In genomic region chrX:15644560-15644872, GRCh38 we compare ENCODE assay signal across 24 cellular contexts. TPM values are rescaled to one million over a fixed set of nuclear protein-coding genes. Genes with fewer than 3 reads are reported as not detected.
DNase-seq lines count a peak whose midpoint lies in the region; ATAC-seq, FAIRE-seq and TF ChIP-seq lines count a peak whose summit lies in the region.
"Had no signal": no experiment of that assay in that cellular context is flagged by ENCODE, and none has a peak within 500 bp of the region (broad histone marks: within the 10 kb centered on the region; RNA-seq: fewer than 3 reads in every experiment).

No MANE protein-coding gene starts in this region.

- no peak overlapping the region for H3K4me3 ChIP-seq in breast epithelium
- no peak overlapping the region for H3K4me3 ChIP-seq in A549
- H3K4me3 ChIP-seq in K562, result no peak overlapping the region
- H3K4me3 ChIP-seq: GM23248, HAP-1 had no signal

- H3K79me2 ChIP-seq in K562 (ENCODE audit: control insufficient read depth, insufficient read depth, low read length), result no peaks in the 10 kb centered on the region

- TF ChIP-seq CTCF in MCF 10A (IDR thresholded peaks at IDR 0.05; ENCODE audit: unreplicated experiment), result no peak
- no peak for TF ChIP-seq CTCF in breast epithelium (IDR thresholded peaks at IDR 0.05)
- no peak for TF ChIP-seq CTCF in A549 (IDR thresholded peaks at IDR 0.05)
- no peak for TF ChIP-seq CTCF in K562 (IDR thresholded peaks at IDR 0.05 in 2 of 3, conservative IDR thresholded peaks at IDR 0.05 in 1 of 3; ENCODE audit: insufficient read depth in 2 of 3, low read depth in 1 of 3, low read length in 3 of 3)

- no peak for TF ChIP-seq POLR2A in breast epithelium (IDR thresholded peaks at IDR 0.05)
- TF ChIP-seq POLR2A in A549 (IDR thresholded peaks at IDR 0.05; ENCODE audit: low read length), result no peak
- no peak for TF ChIP-seq POLR2A in K562 (conservative IDR thresholded peaks at IDR 0.05)
- TF ChIP-seq POLR2A in GM12891 (IDR thresholded peaks at IDR 0.05; ENCODE audit: low read depth, low read length), result no peak

- H3K4me3 Mint-ChIP-seq in MCF 10A (ENCODE audit: unreplicated experiment), result no peak overlapping the region
- H3K4me3 Mint-ChIP-seq: HFFc6 had no signal

- H3K9me3 ChIP-seq in breast epithelium, result no peaks in the 10 kb centered on the region
- H3K9me3 ChIP-seq in A549, result no peaks in the 10 kb centered on the region
- H3K9me3 ChIP-seq in K562 (replicated peaks; ENCODE audit: control insufficient read depth, insufficient read depth, low read depth, low read length), result no peaks in the 10 kb centered on the region
- H3K9me3 ChIP-seq: HAP-1 had no signal

- no peak overlapping the region for H3K27ac Mint-ChIP-seq in MCF 10A (ENCODE audit: low read depth, unreplicated experiment)
- H3K27ac Mint-ChIP-seq: CD4-positive, alpha-beta memory T cell; HFFc6 had no signal

- H3K27me3 ChIP-seq in breast epithelium (peaks cover 0 to 61% of the 10 kb centered on the region in 2 donors), K562 (ENCODE audit: control insufficient read depth in 2 of 2, insufficient read depth in 2 of 2, low read length in 2 of 2) (no peaks in the 10 kb centered on the region; a peak in 1 of 5 replicates)

- H3K4me1 ChIP-seq in breast epithelium (no peaks in the 10 kb centered on the region), A549 (no peaks in the 10 kb centered on the region), K562 (replicated peaks in 1 of 2; ENCODE audit: control insufficient read depth in 2 of 2, insufficient read depth in 2 of 2, low read length in 2 of 2) (no peaks in the 10 kb centered on the region)

- H3K36me3 Mint-ChIP-seq in MCF 10A (ENCODE audit: insufficient read depth, unreplicated experiment), result no peaks in the 10 kb centered on the region
- H3K36me3 Mint-ChIP-seq: CD4-positive, alpha-beta memory T cell had no signal

- no peaks in the 10 kb centered on the region for H3K9me1 ChIP-seq in K562 (ENCODE audit: control insufficient read depth, insufficient read depth, low read length)

- ATAC-seq in A549 (no peak), K562 (no peak), GM18517 (IDR thresholded peaks at IDR 0.05; ENCODE audit: unreplicated experiment) (no peak)

- POLR2A ChIA-PET in MCF 10A (lab: Yijun Ruan, JAX) (no interaction called here), A549 (lab: Yijun Ruan, JAX) (no interaction called here), K562 (lab: Yijun Ruan, JAX) (interaction anchor here (0.6 kb wide), 1 partner anchor 13 kb away, joined by 3 read pairs; no protein-coding TSS in a partner anchor)

- H3K4me2 ChIP-seq in A549, result no peak overlapping the region
- no peak overlapping the region for H3K4me2 ChIP-seq in K562 (ENCODE audit: insufficient read depth, low read length)

- H3K36me3 ChIP-seq in breast epithelium (no peaks in the 10 kb centered on the region), K562 (ENCODE audit: control insufficient read depth, insufficient read depth, low read length) (no peaks in the 10 kb centered on the region)
- H3K36me3 ChIP-seq: HAP-1 had no signal

- intact Hi-C loops in MCF 10A (cut with micrococcal nuclease), result no loop called here
- intact Hi-C loops in breast epithelium (cut with DNase I; ENCODE audit: low total_unique reads), result no loop called here
- intact Hi-C loops in K562 (cut with micrococcal nuclease), result loop anchor here (2.0 to 5.0 kb wide), 2 partner anchors 76 to 147 kb away; no protein-coding TSS in a partner anchor

- FAIRE-seq in A549 (lab: Jason Lieb, UNC) (no peak), K562 (lab: Jason Lieb, UNC) (no peak), GM12891 (lab: Jason Lieb, UNC) (no peak)
- FAIRE-seq: GM12892, GM19239, H54 had no signal

- H3K27me3 Mint-ChIP-seq in MCF 10A (ENCODE audit: insufficient read depth, unreplicated experiment), result peaks cover 33% of the 10 kb centered on the region

- WGBS in A549 (ENCODE audit: missing lambda C conversion rate), result 82% methylated on average over 1 of the region's 1 CpG
- 38% methylated on average over 1 of the region's 1 CpG for WGBS in K562 (ENCODE audit: insufficient coverage, low coverage, missing lambda C conversion rate)

- no peak for TF ChIP-seq RAD21 in A549 (conservative IDR thresholded peaks at IDR 0.05 in 1 of 2, IDR thresholded peaks at IDR 0.05 in 1 of 2)
- no peak for TF ChIP-seq RAD21 in K562 (CRISPR knock-in tag; conservative IDR thresholded peaks at IDR 0.05 in 1 of 2, IDR thresholded peaks at IDR 0.05 in 1 of 2)

- H4K20me1 ChIP-seq in K562 (replicated peaks; ENCODE audit: control insufficient read depth, insufficient read depth, low read length), result no peaks in the 10 kb centered on the region

- no TSS peak for BruUV-seq in MCF 10A (replicated peaks; lab: Mats Ljungman, UMichigan)
- BruUV-seq in K562 (replicated peaks; lab: Mats Ljungman, UMichigan), result no TSS peak

- DNase-seq in MCF 10A (ENCODE audit: unreplicated experiment) (peak; percentile 11), breast epithelium (ENCODE audit: low spot score in 2 of 2) (no peak), A549 (ENCODE audit: low read depth in 1 of 2, low spot score in 1 of 2) (no peak), KBM-7 (peak; percentile 7), K562 (ENCODE audit: extremely low read depth in 1 of 4, low spot score in 3 of 4) (no peak), GM12891 (ENCODE audit: insufficient read length, low spot score) (no peak)
- DNase-seq: 8988T; C1 segment of cervical spinal cord; CD4-positive, alpha-beta memory T cell; COR-L47; DMS53; DMS79 treated with DMSO at 0.1 percent for 48 hours; GF-D8; GM23248; HFFc6 had no signal

- CTCF ChIA-PET in MCF 10A (lab: Yijun Ruan, JAX), result interaction anchor here (0.8 to 2.3 kb wide), 7 partner anchors 76 to 296 kb away, joined by 3 to 5 read pairs (median 4); no protein-coding TSS in a partner anchor
- CTCF ChIA-PET in A549 (lab: Yijun Ruan, JAX), result interaction anchor here (1.6 kb wide), 1 partner anchor 12 kb away, joined by 4 read pairs; no protein-coding TSS in a partner anchor
- CTCF ChIA-PET in K562 (lab: Yijun Ruan, JAX; ENCODE audit: low intra/inter-chr PET ratio), result no interaction called here

- no peaks in the 10 kb centered on the region for H3K9me3 Mint-ChIP-seq in MCF 10A (ENCODE audit: unreplicated experiment)
- H3K9me3 Mint-ChIP-seq: CD4-positive, alpha-beta memory T cell; HFFc6 had no signal

- H2AFZ ChIP-seq in K562 (ENCODE audit: low read depth, low read length), result no peak overlapping the region
- H2AFZ ChIP-seq: GM23248 had no signal

- in situ Hi-C loops in KBM-7 (cut with MboI; ENCODE audit: low pct_unique_long_range_greater_than_20kb, low sequenced_read_pairs), result no loop called here
- in situ Hi-C loops in K562 (cut with MboI), result loop anchor here (10.0 kb wide), 1 partner anchor 80 kb away; no protein-coding TSS in a partner anchor

- H3K27ac ChIP-seq in breast epithelium, result no peak overlapping the region
- no peak overlapping the region for H3K27ac ChIP-seq in A549
- no peak overlapping the region for H3K27ac ChIP-seq in K562 (ENCODE audit: extremely low read depth, low read depth, low read length)
- H3K27ac ChIP-seq: GM23248 had no signal

- no peaks in the 10 kb centered on the region for H3K4me1 Mint-ChIP-seq in MCF 10A (ENCODE audit: insufficient read depth, unreplicated experiment)

- TF ChIP-seq EP300 in A549 (IDR thresholded peaks at IDR 0.05) (no peak), K562 (IDR thresholded peaks at IDR 0.05; ENCODE audit: low read length) (no peak)

- H3K9ac ChIP-seq in K562 (ENCODE audit: insufficient read depth in 1 of 2, low read depth in 2 of 2, low read length in 2 of 2), result no peak overlapping the region
- H3K9ac ChIP-seq: GM23248 had no signal

RNA-seq across cellular contexts. Expression of gene CLTRN, which starts 20.1 kb away (rescaled TPM):
- total RNA-seq in MCF 10A (2022), result 1.5 and 1.8 TPM in 2 replicates
- total RNA-seq in breast epithelium, result under 1 TPM in 2 of 3 donors, not detected in 1; 0.59 to 0.98 TPM
- 2.5 and 2.6 TPM in 2 replicates for polyA plus RNA-seq in A549 (2011; rRNA removed)
- polyA plus RNA-seq in A549 (2012; cell fraction: cytosol; rRNA removed), result 0.52 and 0.57 TPM in 2 replicates
- polyA plus RNA-seq in A549 (2012; cell fraction: nucleus; rRNA removed), result 0.32 and 0.38 TPM in 2 replicates
- polyA plus RNA-seq in A549 (2017; fragmentation: RNase III; extraction: RNeasy Plus Mini Kit Qiagen cat#74134 plus additional on column Dnase treatment), result 0.46 to 0.84 TPM (median 0.76 TPM) in 3 replicates
- polyA minus RNA-seq in A549 (2011; rRNA and poly(A)+ RNA removed), result 0.21 TPM in 1 of 2 replicates, not detected in the other
- total RNA-seq in K562 (2011; cell fraction: chromatin; rRNA removed; ENCODE audit: low replicate concordance), result 0.26 TPM in 1 of 2 replicates, not detected in the other
- total RNA-seq in K562 (2011; cell fraction: nucleolus; rRNA removed), result 0.33 TPM in 1 of 2 replicates, not detected in the other
- 0.29 and 0.53 TPM in 2 replicates for total RNA-seq in K562 (2011; cell fraction: nucleoplasm; rRNA removed)
- not detected in 2 replicates for total RNA-seq in K562 (2014; rRNA removed)
- 0.15 TPM in 1 of 2 replicates, not detected in the other for total RNA-seq in K562 (2014; rRNA removed; fragmentation: Illumina TruSeq; extraction: Trizol)
- total RNA-seq in K562 (2015; rRNA removed; fragmentation: Illumina TruSeq; extraction: Trizol), result 0.11 TPM in 1 of 2 replicates, not detected in the other
- 0.18 and 0.25 TPM in 2 replicates for total RNA-seq in K562 (2021)
- polyA plus RNA-seq in K562 (2011; rRNA removed), result 0.36 and 0.43 TPM in 2 replicates
- polyA plus RNA-seq in K562 (2011; cell fraction: cytosol; rRNA removed), result 0.13 TPM in 1 of 2 replicates, not detected in the other
- 0.07 and 0.14 TPM in 2 replicates for polyA plus RNA-seq in K562 (2011; cell fraction: nucleus; rRNA removed)
- polyA plus RNA-seq in K562 (2012), result 0.18 and 0.50 TPM in 2 replicates
- polyA plus RNA-seq in K562 (2014; fragmentation: Illumina TruSeq; extraction: Trizol), result 0.16 TPM in 1 of 2 replicates, not detected in the other
- polyA plus RNA-seq in K562 (2014; fragmentation: Nextera tagmentation; extraction: Ambion mirVana), result under 1 TPM; 0.28 to 0.34 TPM
- 0.28 TPM in 1 of 2 replicates, not detected in the other for polyA plus RNA-seq in K562 (2014; rRNA removed)
- 0.45 TPM in 1 of 2 replicates, not detected in the other for polyA minus RNA-seq in K562 (2011; rRNA and poly(A)+ RNA removed)
- not detected in 2 replicates for polyA minus RNA-seq in K562 (2011; cell fraction: cytosol; rRNA and poly(A)+ RNA removed)
- 0.22 TPM in 1 of 2 replicates, not detected in the other for polyA minus RNA-seq in K562 (2011; cell fraction: nucleus; rRNA and poly(A)+ RNA removed)
- polyA plus RNA-seq in GM12891 (2012; ENCODE audit: low read depth, missing spikeins), result 0.06 TPM
- total RNA-seq: A673, G401 had no signal

RNA-seq across cellular contexts. Expression of gene ACE2, which starts 43.8 kb away (rescaled TPM):
- total RNA-seq in MCF 10A (2022), result not detected in 2 replicates
- total RNA-seq in breast epithelium, result 1 to 10 TPM; 2.2 to 7.2 (median 5.6) TPM
- 0.06 TPM in 1 of 2 replicates, not detected in the other for polyA plus RNA-seq in A549 (2011; rRNA removed)
- 0.01 TPM in 1 of 2 replicates, not detected in the other for polyA plus RNA-seq in A549 (2012; cell fraction: cytosol; rRNA removed)
- polyA plus RNA-seq in A549 (2012; cell fraction: nucleus; rRNA removed), result not detected in 2 replicates
- polyA plus RNA-seq in A549 (2017; fragmentation: RNase III; extraction: RNeasy Plus Mini Kit Qiagen cat#74134 plus additional on column Dnase treatment), result not detected in 3 replicates
- polyA minus RNA-seq in A549 (2011; rRNA and poly(A)+ RNA removed), result not detected in 2 replicates
- total RNA-seq in K562 (2011; cell fraction: chromatin; rRNA removed; ENCODE audit: low replicate concordance), result not detected in 2 replicates
- total RNA-seq in K562 (2011; cell fraction: nucleolus; rRNA removed), result 0.53 TPM in 1 of 2 replicates, not detected in the other
- not detected in 2 replicates for total RNA-seq in K562 (2011; cell fraction: nucleoplasm; rRNA removed)
- total RNA-seq in K562 (2014; rRNA removed), result not detected in 2 replicates
- 0.07 TPM in 1 of 2 replicates, not detected in the other for total RNA-seq in K562 (2014; rRNA removed; fragmentation: Illumina TruSeq; extraction: Trizol)
- 0.04 TPM in 1 of 2 replicates, not detected in the other for total RNA-seq in K562 (2015; rRNA removed; fragmentation: Illumina TruSeq; extraction: Trizol)
- total RNA-seq in K562 (2021), result not detected in 2 replicates
- 0.03 TPM in 1 of 2 replicates, not detected in the other for polyA plus RNA-seq in K562 (2011; rRNA removed)
- polyA plus RNA-seq in K562 (2011; cell fraction: cytosol; rRNA removed), result not detected in 2 replicates
- not detected in 2 replicates for polyA plus RNA-seq in K562 (2011; cell fraction: nucleus; rRNA removed)
- not detected in 2 replicates for polyA plus RNA-seq in K562 (2012)
- 0.09 TPM in 1 of 2 replicates, not detected in the other for polyA plus RNA-seq in K562 (2014; fragmentation: Illumina TruSeq; extraction: Trizol)
- not detected for polyA plus RNA-seq in K562 (2014; fragmentation: Nextera tagmentation; extraction: Ambion mirVana)
- polyA plus RNA-seq in K562 (2014; rRNA removed), result not detected in 2 replicates
- not detected in 2 replicates for polyA minus RNA-seq in K562 (2011; rRNA and poly(A)+ RNA removed)
- not detected in 2 replicates for polyA minus RNA-seq in K562 (2011; cell fraction: cytosol; rRNA and poly(A)+ RNA removed)
- polyA minus RNA-seq in K562 (2011; cell fraction: nucleus; rRNA and poly(A)+ RNA removed), result not detected in 2 replicates
- not detected for polyA plus RNA-seq in GM12891 (2012; ENCODE audit: low read depth, missing spikeins)
- total RNA-seq: A673; CD4-positive, alpha-beta memory T cell; Daoy; G401; GM23248; HFFc6 had no signal
- polyA plus RNA-seq: BJ; CD4-positive, alpha-beta memory T cell; GM23248 had no signal

Comparison
In these comparisons a context has a peak if more than half of its experiments do, and no peak if none do; other contexts are left out.
1. DNase-seq: peak in MCF 10A (single experiment) and KBM-7 (single experiment); none in breast epithelium (0 of 2), A549 (0 of 2), K562 (0 of 4) and GM12891 (single experiment).